1 cellular context compared by ENCODE assay signal in the genomic region with DNA sequence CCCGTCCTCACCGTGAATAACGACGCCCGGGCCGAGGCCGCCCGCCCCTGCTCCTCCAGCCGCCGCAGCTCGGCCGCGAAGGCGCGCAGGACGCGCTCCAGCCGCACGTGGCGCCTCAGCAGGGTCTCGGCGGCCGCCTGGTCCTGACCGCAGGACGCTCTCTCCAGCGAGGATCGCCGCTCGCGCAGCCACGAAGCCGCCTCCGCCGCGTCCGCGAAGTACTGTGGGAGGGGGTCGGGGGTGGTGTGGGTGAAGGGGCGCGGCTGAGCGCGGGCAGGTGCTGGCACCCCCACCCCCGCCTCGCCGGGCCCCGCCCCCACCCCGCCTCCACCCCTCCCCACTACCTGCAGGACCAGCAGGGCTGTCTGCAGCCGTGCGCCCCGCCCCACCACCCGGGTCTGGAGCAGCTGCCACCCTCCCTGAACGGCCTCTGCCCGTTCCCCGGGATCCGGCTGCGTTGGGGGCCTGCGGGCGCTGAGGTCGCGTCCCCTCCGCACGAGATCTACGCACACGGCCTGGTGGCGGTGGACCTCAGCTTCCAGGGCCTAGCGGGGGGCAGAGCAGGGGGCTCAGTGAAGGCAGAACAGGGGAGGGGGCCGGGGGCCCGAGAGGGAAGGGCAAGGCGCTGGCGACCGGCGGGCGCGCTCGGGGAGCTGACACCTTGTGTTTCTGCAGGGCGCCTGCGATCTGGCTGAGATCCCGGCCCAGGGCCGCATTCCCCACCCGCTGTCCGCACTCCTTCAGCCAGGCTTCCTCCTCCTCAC.
TF ChIP-seq lines count a peak whose summit lies in the region.

No MANE protein-coding gene starts in this region.

TF ChIP-seq in IMR-90, 13 proteins besides CTCF, POLR2A, EP300 and RAD21:
- TF ChIP-seq MXI1 (IDR thresholded peaks at IDR 0.05; ENCODE audit: borderline replicate concordance, low read depth, low read length): no peak
- TF ChIP-seq USF2 (IDR thresholded peaks at IDR 0.05; ENCODE audit: low read depth, low read length): no peak
- TF ChIP-seq CHD1 (IDR thresholded peaks at IDR 0.05; ENCODE audit: low read depth, low read length): no peak
- no peak for TF ChIP-seq NFE2L2 (IDR thresholded peaks at IDR 0.05; ENCODE audit: low read depth, low read length)
- no peak for TF ChIP-seq BHLHE40 (IDR thresholded peaks at IDR 0.05; ENCODE audit: low read depth, low read length)
- TF ChIP-seq RFX5 (IDR thresholded peaks at IDR 0.05; ENCODE audit: low read depth, low read length): no peak
- no peak for TF ChIP-seq CEBPB (IDR thresholded peaks at IDR 0.05; ENCODE audit: low read depth, low read length)
- no peak for TF ChIP-seq MAZ (IDR thresholded peaks at IDR 0.05; ENCODE audit: borderline replicate concordance, low read depth, low read length)
- no peak for TF ChIP-seq SMC3 (IDR thresholded peaks at IDR 0.05; ENCODE audit: low read depth, low read length)
- TF ChIP-seq ELK1 (IDR thresholded peaks at IDR 0.05; ENCODE audit: borderline replicate concordance, low read depth, low read length): no peak
- no peak for TF ChIP-seq MAFK (IDR thresholded peaks at IDR 0.05; ENCODE audit: low read depth, low read length)
- no peak for TF ChIP-seq FOS (IDR thresholded peaks at IDR 0.05; ENCODE audit: low read depth, low read length)
- no peak for TF ChIP-seq RCOR1 (IDR thresholded peaks at IDR 0.05; ENCODE audit: insufficient replicate concordance, low read length)
